Comparison of ENCODE assay signal across 12 cellular contexts in genomic region chr6:5095236-5095635, GRCh38.
DNase-seq lines count a peak whose midpoint lies in the region; ATAC-seq, FAIRE-seq and TF ChIP-seq lines count a peak whose summit lies in the region.
"Had no signal": no experiment of that assay in that cellular context is flagged by ENCODE, and none has a peak within 500 bp of the region (broad histone marks: within the 10 kb centered on the region; RNA-seq: fewer than 3 reads in every experiment).

No MANE protein-coding gene starts in this region.

- DNase-seq in ACHN (peak; percentile 68), RCC 7860 (ENCODE audit: low spot score) (peak; percentile 56), T-helper 2 cell (no peak), WERI-Rb-1 (no peak), cerebellar cortex (ENCODE audit: low spot score) (no peak)
- DNase-seq in activated CD4-positive, alpha-beta T cell treated with anti-CD3 and anti-CD28 coated beads for 1 hour, result no peak
- DNase-seq: NCI-H345, occipital lobe had no signal

- no peaks in the 10 kb centered on the region for H3K9me3 ChIP-seq in WERI-Rb-1 (ENCODE audit: severe bottlenecking)

- TF ChIP-seq CTCF in WERI-Rb-1 (IDR thresholded peaks at IDR 0.05; ENCODE audit: low read depth, low read length), result no peak

- no peak overlapping the region for H3K27ac ChIP-seq in WERI-Rb-1
- H3K27ac ChIP-seq: VCaP had no signal

- H3K4me3 ChIP-seq in WERI-Rb-1 (ENCODE audit: low read depth, low read length), result no peak overlapping the region
- H3K4me3 ChIP-seq: GM23338 had no signal

- ATAC-seq in GM19372 (IDR thresholded peaks at IDR 0.05; ENCODE audit: low read depth, unreplicated experiment) (peak; percentile 58), HG03045 (IDR thresholded peaks at IDR 0.05; ENCODE audit: unreplicated experiment) (peak; percentile 68)
- ATAC-seq: GM23338 had no signal

- H3K27me3 ChIP-seq in WERI-Rb-1 (ENCODE audit: insufficient read depth, low read depth, severe bottlenecking), result no peaks in the 10 kb centered on the region

- peak; percentile 81 for FAIRE-seq in RCC 7860 (lab: Jason Lieb, UNC)

- no peaks in the 10 kb centered on the region for H3K36me3 ChIP-seq in WERI-Rb-1

- in situ Hi-C loops in ACHN (cut with HindIII; ENCODE audit: low pct_ligation_motif_present, low pct_unique_long_range_greater_than_20kb, low sequenced_read_pairs), result no loop called here

Comparison
In these comparisons a context has a peak if more than half of its experiments do, and no peak if none do; other contexts are left out.
1. DNase-seq: peak in ACHN (single experiment) and RCC 7860 (single experiment); none in T-helper 2 cell (0 of 5), WERI-Rb-1 (single experiment), cerebellar cortex (single experiment) and activated CD4-positive, alpha-beta T cell treated with anti-CD3 and anti-CD28 coated beads for 1 hour (single experiment).